In genomic region chr4:519885-520595, GRCh38 we compare ENCODE assay signal across 27 cellular contexts. TPM values are rescaled to one million over a fixed set of nuclear protein-coding genes. Genes with fewer than 3 reads are reported as not detected.
"Had no signal": no experiment of that assay in that cellular context is flagged by ENCODE, and none has a peak within 500 bp of the region (broad histone marks: within the 10 kb centered on the region; RNA-seq: fewer than 3 reads in every experiment).

No MANE protein-coding gene starts in this region.

- DNase-seq: activated CD8-positive, alpha-beta memory T cell treated with anti-CD3 and anti-CD28 coated beads, Interleukin-2, amount 50 U/mL, for 48 hours; activated naive CD4-positive, alpha-beta T cell treated with anti-CD3 and anti-CD28 coated beads for 36 hours; activated T-cell treated with anti-CD3 and anti-CD28 coated beads, Interleukin-2, amount 50 U/mL, for 4 hours; amygdala; dermis blood vessel endothelial cell; effector CD8-positive, alpha-beta T cell; esophagus squamous epithelium; lower lobe of right lung; mesendoderm; naive thymus-derived CD4-positive, alpha-beta T cell; small intestine; stimulated activated CD4-positive, alpha-beta T cell treated with anti-CD3 and anti-CD28 coated beads, Interleukin-2, amount 100 ng/mL, for 48 hours; stimulated activated CD8-positive, alpha-beta memory T cell treated with anti-CD3 and anti-CD28 coated beads, Interleukin-4, amount 100 ng/mL, for 48 hours; stimulated activated naive B cell treated with anti-CD40 and anti-IgM and Interleukin-4, amounts not matched to agents 10 μg/mL and 1 μg/mL and 100 μg/mL, for 72 hours; T-cell; T1000 had no signal

- H3K27ac Mint-ChIP-seq: activated naive CD4-positive, alpha-beta T cell treated with anti-CD3 and anti-CD28 coated beads for 36 hours; stimulated activated naive B cell treated with anti-CD40 and anti-IgM and Interleukin-4, amounts not matched to agents 10 μg/mL and 1 μg/mL and 100 μg/mL, for 72 hours; T-cell; WTC11 had no signal

- H3K27ac ChIP-seq: cardiac muscle cell, gastroesophageal sphincter, lower lobe of right lung, upper lobe of left lung had no signal

- H3K4me1 Mint-ChIP-seq: neural crest cell; stimulated activated naive B cell treated with anti-CD40 and anti-IgM and Interleukin-4, amounts not matched to agents 10 μg/mL and 1 μg/mL and 100 μg/mL, for 72 hours had no signal

- ATAC-seq: activated T-cell treated with anti-CD3 and anti-CD28 coated beads, Interleukin-2, amount 50 U/mL, for 4 hours; gastroesophageal sphincter; left lobe of liver; lower lobe of right lung; naive thymus-derived CD4-positive, alpha-beta T cell; sciatic nerve; stimulated activated naive B cell treated with anti-CD40 and anti-IgM and Interleukin-4, amounts not matched to agents 10 μg/mL and 1 μg/mL and 100 μg/mL, for 72 hours; T-cell; WTC11 had no signal

- H3K9me3 ChIP-seq: esophagus squamous epithelium, gastroesophageal sphincter, lower lobe of right lung, upper lobe of left lung had no signal

- H3K4me3 Mint-ChIP-seq: activated naive CD4-positive, alpha-beta T cell treated with anti-CD3 and anti-CD28 coated beads for 36 hours; activated T-cell treated with anti-CD3 and anti-CD28 coated beads, Interleukin-2, amount 50 U/mL, for 4 hours; naive thymus-derived CD4-positive, alpha-beta T cell; neural crest cell; stimulated activated naive B cell treated with anti-CD40 and anti-IgM and Interleukin-4, amounts not matched to agents 10 μg/mL and 1 μg/mL and 100 μg/mL, for 72 hours; T-cell; WTC11 had no signal

- H3K27me3 Mint-ChIP-seq: naive thymus-derived CD4-positive, alpha-beta T cell; stimulated activated naive B cell treated with anti-CD40 and anti-IgM and Interleukin-4, amounts not matched to agents 10 μg/mL and 1 μg/mL and 100 μg/mL, for 72 hours; T-cell had no signal

- H3K9me3 Mint-ChIP-seq: activated naive CD4-positive, alpha-beta T cell treated with anti-CD3 and anti-CD28 coated beads for 36 hours; activated T-cell treated with anti-CD3 and anti-CD28 coated beads, Interleukin-2, amount 50 U/mL, for 4 hours; neural crest cell; stimulated activated naive B cell treated with anti-CD40 and anti-IgM and Interleukin-4, amounts not matched to agents 10 μg/mL and 1 μg/mL and 100 μg/mL, for 72 hours; T-cell; WTC11 had no signal

RNA-seq across cellular contexts. Expression of gene TMEM271, which starts 56.1 kb away (rescaled TPM):
- total RNA-seq: activated CD8-positive, alpha-beta memory T cell treated with anti-CD3 and anti-CD28 coated beads for 36 hours; activated naive CD4-positive, alpha-beta T cell treated with anti-CD3 and anti-CD28 coated beads for 36 hours; activated T-cell treated with anti-CD3 and anti-CD28 coated beads, Interleukin-2, amount 50 U/mL, for 4 hours; cardiac muscle cell; dermis blood vessel endothelial cell; kidney epithelial cell; left lobe of liver; lower lobe of right lung; naive thymus-derived CD4-positive, alpha-beta T cell; omental fat pad; renal cortical epithelial cell; sciatic nerve; T-cell; upper lobe of left lung had no signal
- polyA plus RNA-seq: cardiac muscle cell; naive thymus-derived CD4-positive, alpha-beta T cell had no signal
